23 cellular contexts compared by ENCODE assay signal in the genomic region with DNA sequence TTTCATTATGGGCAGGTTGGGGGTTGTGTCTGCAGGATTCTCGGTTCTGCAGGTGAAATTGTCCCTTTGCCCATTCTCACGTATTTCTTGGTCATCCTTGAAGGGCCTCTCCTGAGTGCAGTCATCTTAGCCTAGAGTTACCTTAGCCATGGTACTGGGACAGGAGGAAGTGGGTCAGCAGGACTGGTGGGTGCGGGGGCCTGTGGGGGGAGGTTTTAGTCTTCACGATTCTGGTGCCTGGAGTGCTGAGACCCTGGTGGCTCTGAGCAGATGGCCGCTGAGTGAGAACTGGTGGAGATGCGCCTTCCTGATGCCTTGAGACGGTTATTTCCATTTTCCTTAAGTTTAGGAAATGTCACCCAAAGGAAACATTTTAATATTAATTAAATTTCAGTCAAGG. TPM values are rescaled to one million over a fixed set of nuclear protein-coding genes. Genes with fewer than 3 reads are reported as not detected.
A peak's percentile ranks its signal among the peaks of the same experiment; 100 is the strongest.
DNase-seq lines count a peak whose midpoint lies in the region; ATAC-seq and TF ChIP-seq lines count a peak whose summit lies in the region.
"Had no signal": no experiment of that assay in that cellular context is flagged by ENCODE, and none has a peak within 500 bp of the region (broad histone marks: within the 10 kb centered on the region; RNA-seq: fewer than 3 reads in every experiment).

No MANE protein-coding gene starts in this region.

- intact Hi-C loops in left ventricle myocardium inferior (cut with micrococcal nuclease) (no loop called here), cardiac septum (cut with DNase I) (loop anchor here (5.0 kb wide), 1 partner anchor 88 kb away; no protein-coding TSS in a partner anchor), posterior vena cava (cut with DNase I) (no loop called here), upper lobe of right lung (cut with DNase I) (no loop called here)

- ATAC-seq in upper lobe of right lung, result no peak
- no peak for ATAC-seq in activated T-cell treated with anti-CD3 and anti-CD28 coated beads, Interleukin-2, amount 50 U/mL, for 72 hours (replicated peaks in 1 of 2)
- ATAC-seq: activated CD4-positive, CD25-positive, alpha-beta regulatory T cell treated with anti-CD3 and anti-CD28 coated beads, Interleukin-2, amount 50 U/mL, for 24 hours had no signal

- H3K9ac ChIP-seq in duodenal mucosa (ENCODE audit: low read depth in 1 of 2, low read length in 2 of 2), result no peak overlapping the region
- H3K9ac ChIP-seq: SK-N-SH had no signal

- peaks cover 38% of the 10 kb centered on the region for H3K27me3 Mint-ChIP-seq in activated T-cell treated with anti-CD3 and anti-CD28 coated beads, Interleukin-2, amount 50 U/mL, for 72 hours (ENCODE audit: low read depth)

- in situ Hi-C loops in GM13976 (cut with MboI; ENCODE audit: low sequenced_read_pairs, unreplicated experiment), result no loop called here

- peaks cover 12% of the 10 kb centered on the region for H3K4me1 Mint-ChIP-seq in activated T-cell treated with anti-CD3 and anti-CD28 coated beads, Interleukin-2, amount 50 U/mL, for 72 hours (ENCODE audit: low read depth)

- DNase-seq in left ventricle myocardium inferior, result no peak
- no peak for DNase-seq in cardiac septum (ENCODE audit: low spot score)
- DNase-seq in posterior vena cava (ENCODE audit: low spot score), result peak; percentile 57
- DNase-seq in upper lobe of right lung, result no peak
- DNase-seq in activated T-cell treated with anti-CD3 and anti-CD28 coated beads, Interleukin-2, amount 50 U/mL, for 72 hours, result no peak
- DNase-seq in GM13976 (ENCODE audit: low spot score), result no peak
- no peak for DNase-seq in effector memory CD4-positive, alpha-beta T cell
- DNase-seq: activated naive CD8-positive, alpha-beta T cell treated with anti-CD3 and anti-CD28 coated beads, Interleukin-2, amount 10 ng/mL, durations not matched to agents 7 days and 5 days; DMS 273 treated with DMSO at 0.1 percent for 48 hours; erythroblast; GDM1; MM.1S; NCI-H1436 treated with DMSO at 0.1 percent for 48 hours; NCI-H774; SK-N-SH; stimulated activated naive CD4-positive, alpha-beta T cell treated with Interleukin-2 at 50 U/mL for 16 hours had no signal

- H3K4me3 ChIP-seq in left ventricle myocardium inferior (no peak overlapping the region), duodenal mucosa (ENCODE audit: low read depth in 1 of 2, low read length in 2 of 2) (no peak overlapping the region), upper lobe of right lung (no peak overlapping the region)
- no peak overlapping the region for H3K4me3 ChIP-seq in effector memory CD4-positive, alpha-beta T cell (ENCODE audit: insufficient read depth, low read depth, low read length, poor library complexity, severe bottlenecking)
- H3K4me3 ChIP-seq: vagina had no signal

- peaks cover 0 to 2% of the 10 kb centered on the region in 2 donors for H3K36me3 Mint-ChIP-seq in activated T-cell treated with anti-CD3 and anti-CD28 coated beads, Interleukin-2, amount 50 U/mL, for 72 hours (ENCODE audit: insufficient read depth in 2 of 2)
- H3K36me3 Mint-ChIP-seq: activated naive CD8-positive, alpha-beta T cell treated with anti-CD3 and anti-CD28 coated beads, Interleukin-2, amount 10 ng/mL, durations not matched to agents 7 days and 5 days had no signal

- no peaks in the 10 kb centered on the region for H3K9me3 ChIP-seq in left ventricle myocardium inferior (replicated peaks)
- H3K9me3 ChIP-seq in duodenal mucosa (ENCODE audit: control insufficient read depth in 1 of 2, low read length in 2 of 2), result no peaks in the 10 kb centered on the region
- H3K9me3 ChIP-seq in upper lobe of right lung, result no peaks in the 10 kb centered on the region
- no peaks in the 10 kb centered on the region for H3K9me3 ChIP-seq in effector memory CD4-positive, alpha-beta T cell (ENCODE audit: control insufficient read depth, low read length)
- H3K9me3 ChIP-seq: neutrophil, SK-N-SH, vagina had no signal

- no peak overlapping the region for H3K27ac Mint-ChIP-seq in activated T-cell treated with anti-CD3 and anti-CD28 coated beads, Interleukin-2, amount 50 U/mL, for 72 hours
- H3K27ac Mint-ChIP-seq: activated naive CD8-positive, alpha-beta T cell treated with anti-CD3 and anti-CD28 coated beads, Interleukin-2, amount 10 ng/mL, durations not matched to agents 7 days and 5 days; dendritic cell treated with granulocyte-macrophage colony-stimulating factor and Interleukin-4, amounts not matched to agents 40 ng/mL and 50 ng/mL, for 4 days had no signal

- H3K27me3 ChIP-seq in left ventricle myocardium inferior (ENCODE audit: low read depth) (no peaks in the 10 kb centered on the region), duodenal mucosa (ENCODE audit: control insufficient read depth in 1 of 2, insufficient read depth in 2 of 2, low read length in 2 of 2) (peaks cover 0 to 3% of the 10 kb centered on the region in 2 donors), upper lobe of right lung (no peaks in the 10 kb centered on the region)
- H3K27me3 ChIP-seq in effector memory CD4-positive, alpha-beta T cell (replicated peaks; ENCODE audit: control insufficient read depth, insufficient read depth, low read length, poor library complexity, severe bottlenecking), result no peaks in the 10 kb centered on the region
- H3K27me3 ChIP-seq: vagina had no signal

- H3K27ac ChIP-seq in left ventricle myocardium inferior (replicated peaks), result peak overlapping the region; percentile 83
- peak overlapping the region; percentile 13 for H3K27ac ChIP-seq in duodenal mucosa (ENCODE audit: low read depth, low read length)
- H3K27ac ChIP-seq in upper lobe of right lung, result peak overlapping the region; percentile 60
- H3K27ac ChIP-seq in effector memory CD4-positive, alpha-beta T cell (ENCODE audit: insufficient read depth, low read length, poor library complexity, severe bottlenecking), result no peak overlapping the region
- H3K27ac ChIP-seq: neutrophil had no signal

- peaks cover 0 to 4% of the 10 kb centered on the region in 2 donors for H3K9me3 Mint-ChIP-seq in activated T-cell treated with anti-CD3 and anti-CD28 coated beads, Interleukin-2, amount 50 U/mL, for 72 hours
- H3K9me3 Mint-ChIP-seq: activated naive CD8-positive, alpha-beta T cell treated with anti-CD3 and anti-CD28 coated beads, Interleukin-2, amount 10 ng/mL, durations not matched to agents 7 days and 5 days; dendritic cell treated with granulocyte-macrophage colony-stimulating factor and Interleukin-4, amounts not matched to agents 40 ng/mL and 50 ng/mL, for 4 days had no signal

- TF ChIP-seq CTCF in left ventricle myocardium inferior (IDR thresholded peaks at IDR 0.05; ENCODE audit: borderline replicate concordance) (no peak), upper lobe of right lung (IDR thresholded peaks at IDR 0.05) (no peak), GM13976 (IDR thresholded peaks at IDR 0.05; ENCODE audit: borderline replicate concordance, control extremely low read depth, extremely low read depth, insufficient read depth, missing control alignments) (no peak)

- H3K36me3 ChIP-seq in left ventricle myocardium inferior (peaks cover 12% of the 10 kb centered on the region), duodenal mucosa (ENCODE audit: control insufficient read depth in 1 of 2, insufficient read depth in 2 of 2, low read length in 2 of 2) (peaks cover 0 to 5% of the 10 kb centered on the region in 2 donors), upper lobe of right lung (peaks cover 4% of the 10 kb centered on the region)
- no peaks in the 10 kb centered on the region for H3K36me3 ChIP-seq in effector memory CD4-positive, alpha-beta T cell (ENCODE audit: control insufficient read depth, insufficient read depth, low read length)
- H3K36me3 ChIP-seq: neutrophil had no signal

- H3K4me1 ChIP-seq in left ventricle myocardium inferior, result peaks cover 100% of the 10 kb centered on the region
- H3K4me1 ChIP-seq in duodenal mucosa (ENCODE audit: control insufficient read depth in 1 of 2, insufficient read depth in 2 of 2, low read length in 2 of 2), result peaks cover 0 to 7% of the 10 kb centered on the region in 2 donors
- H3K4me1 ChIP-seq in upper lobe of right lung, result peaks cover 43% of the 10 kb centered on the region
- no peaks in the 10 kb centered on the region for H3K4me1 ChIP-seq in effector memory CD4-positive, alpha-beta T cell (ENCODE audit: control insufficient read depth, insufficient read depth, low read length, poor library complexity, severe bottlenecking)

- no peak overlapping the region for H3K4me3 Mint-ChIP-seq in activated T-cell treated with anti-CD3 and anti-CD28 coated beads, Interleukin-2, amount 50 U/mL, for 72 hours
- H3K4me3 Mint-ChIP-seq: activated naive CD8-positive, alpha-beta T cell treated with anti-CD3 and anti-CD28 coated beads, Interleukin-2, amount 10 ng/mL, durations not matched to agents 7 days and 5 days; dendritic cell treated with granulocyte-macrophage colony-stimulating factor and Interleukin-4, amounts not matched to agents 40 ng/mL and 50 ng/mL, for 4 days; H9 had no signal

RNA-seq across cellular contexts. Expression of a gene that starts 11.8 kb away (rescaled TPM):
- total RNA-seq in left ventricle myocardium inferior (117 TPM), cardiac septum (165 TPM), posterior vena cava (100 to 1,000 TPM; 816 to 963 TPM), upper lobe of right lung (273 TPM)
- not detected for total RNA-seq in activated T-cell treated with anti-CD3 and anti-CD28 coated beads, Interleukin-2, amount 50 U/mL, for 72 hours
- total RNA-seq: activated CD8-positive, alpha-beta memory T cell treated with anti-CD3 and anti-CD28 coated beads for 36 hours; activated naive CD8-positive, alpha-beta T cell treated with anti-CD3 and anti-CD28 coated beads, Interleukin-2, amount 10 ng/mL, durations not matched to agents 7 days and 5 days had no signal

RNA-seq across cellular contexts. Expression of a gene that starts 12.0 kb away (rescaled TPM):
- total RNA-seq in left ventricle myocardium inferior (120 TPM), cardiac septum (196 TPM), posterior vena cava (1,000 to 10,000 TPM in 1 of 2 donors, 100 to 1,000 TPM in 1; 830 to 1,061 TPM), upper lobe of right lung (242 TPM)
- under 1 TPM in 1 of 2 donors, not detected in 1; 0.19 TPM for total RNA-seq in activated T-cell treated with anti-CD3 and anti-CD28 coated beads, Interleukin-2, amount 50 U/mL, for 72 hours
- total RNA-seq: activated CD8-positive, alpha-beta memory T cell treated with anti-CD3 and anti-CD28 coated beads for 36 hours; activated naive CD8-positive, alpha-beta T cell treated with anti-CD3 and anti-CD28 coated beads, Interleukin-2, amount 10 ng/mL, durations not matched to agents 7 days and 5 days had no signal

Comparison
In these comparisons a context has a peak if more than half of its experiments do, and no peak if none do; other contexts are left out.
1. RNA of a gene that starts 11.8 kb away (total RNA-seq): 816 to 963 TPM in posterior vena cava, 273 TPM in upper lobe of right lung (single experiment), 165 TPM in cardiac septum (single experiment) and 117 TPM in left ventricle myocardium inferior (single experiment); not detected in activated T-cell treated with anti-CD3 and anti-CD28 coated beads, Interleukin-2, amount 50 U/mL, for 72 hours; every median in the first group is over 100 times any median in the second.
2. RNA of a gene that starts 12.0 kb away (total RNA-seq): 830 to 1,061 TPM in posterior vena cava, 242 TPM in upper lobe of right lung (single experiment), 196 TPM in cardiac septum (single experiment) and 120 TPM in left ventricle myocardium inferior (single experiment); 0.19 TPM in activated T-cell treated with anti-CD3 and anti-CD28 coated beads, Interleukin-2, amount 50 U/mL, for 72 hours; every median in the first group is over 100 times any median in the second.